In genomic region chr7:140143997-140144396, GRCh38 we compare ENCODE assay signal across 15 cellular contexts. TPM values are rescaled to one million over a fixed set of nuclear protein-coding genes. Genes with fewer than 3 reads are reported as not detected.
DNase-seq lines count a peak whose midpoint lies in the region; ATAC-seq and TF ChIP-seq lines count a peak whose summit lies in the region.
"Had no signal": no experiment of that assay in that cellular context is flagged by ENCODE, and none has a peak within 500 bp of the region (broad histone marks: within the 10 kb centered on the region; RNA-seq: fewer than 3 reads in every experiment).

No MANE protein-coding gene starts in this region.

- intact Hi-C loops in left ventricle myocardium superior (cut with micrococcal nuclease), result no loop called here
- intact Hi-C loops in Right ventricle myocardium inferior (cut with DNase I), result no loop called here

- no peak for TF ChIP-seq CTCF in VCaP (conservative IDR thresholded peaks at IDR 0.05)

- ATAC-seq in left ventricle myocardium superior (peak; percentile 39), Right ventricle myocardium inferior (no peak), left lobe of liver (peak; percentile 67)
- ATAC-seq: A549; CD8-positive, alpha-beta T cell had no signal

- peak overlapping the region; percentile 19 for H3K27ac ChIP-seq in VCaP
- H3K27ac ChIP-seq: A549, C4-2B had no signal

- DNase-seq in left ventricle myocardium superior, result no peak
- no peak for DNase-seq in Right ventricle myocardium inferior (ENCODE audit: missing footprints)
- DNase-seq in left lobe of liver (ENCODE audit: low spot score), result no peak
- DNase-seq in NCI-H2081 (lab: John Stamatoyannopoulos, UW), result no peak
- DNase-seq in NCI-H1048 (lab: John Stamatoyannopoulos, UW), result no peak
- DNase-seq: BE2C; CD8-positive, alpha-beta T cell; COR-L47; DND-41; GDM1; GOT3; H9 had no signal

RNA-seq across cellular contexts. Expression of gene KDM7A, which starts 32.8 kb away (rescaled TPM):
- total RNA-seq in left ventricle myocardium superior (10.3 TPM), Right ventricle myocardium inferior (8.1 TPM), left lobe of liver (4.2 TPM)
